In the genomic region with DNA sequence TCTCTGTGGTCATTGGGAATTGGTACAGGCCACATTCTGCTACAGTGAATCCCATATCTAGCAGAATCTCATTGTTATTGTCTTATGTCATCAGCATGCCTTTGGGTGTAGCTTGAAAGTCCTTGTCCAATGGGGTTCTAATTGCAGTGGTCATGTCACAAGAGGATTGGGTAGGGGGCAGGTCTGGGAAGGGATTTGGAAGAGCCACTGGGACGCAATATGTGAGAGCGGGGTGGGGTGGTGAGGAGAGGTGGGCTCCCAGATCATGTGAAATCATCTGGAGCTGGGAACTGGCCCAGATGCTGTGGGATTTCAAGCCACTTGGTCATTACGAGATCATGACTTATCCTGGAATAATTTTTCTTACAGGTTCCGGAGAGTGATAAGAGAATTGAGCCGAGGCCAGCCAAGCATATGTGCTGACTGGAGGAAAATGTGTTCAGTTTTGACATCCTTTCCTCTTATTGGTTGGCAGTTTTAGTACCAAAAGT, we compare ENCODE assay signal across 1 cellular context.
TF ChIP-seq lines count a peak whose summit lies in the region.

No MANE protein-coding gene starts in this region.

TF ChIP-seq in GM23338, 12 proteins besides CTCF, POLR2A, EP300 and RAD21 (continued from another document):
- TF ChIP-seq, protein P1, sequence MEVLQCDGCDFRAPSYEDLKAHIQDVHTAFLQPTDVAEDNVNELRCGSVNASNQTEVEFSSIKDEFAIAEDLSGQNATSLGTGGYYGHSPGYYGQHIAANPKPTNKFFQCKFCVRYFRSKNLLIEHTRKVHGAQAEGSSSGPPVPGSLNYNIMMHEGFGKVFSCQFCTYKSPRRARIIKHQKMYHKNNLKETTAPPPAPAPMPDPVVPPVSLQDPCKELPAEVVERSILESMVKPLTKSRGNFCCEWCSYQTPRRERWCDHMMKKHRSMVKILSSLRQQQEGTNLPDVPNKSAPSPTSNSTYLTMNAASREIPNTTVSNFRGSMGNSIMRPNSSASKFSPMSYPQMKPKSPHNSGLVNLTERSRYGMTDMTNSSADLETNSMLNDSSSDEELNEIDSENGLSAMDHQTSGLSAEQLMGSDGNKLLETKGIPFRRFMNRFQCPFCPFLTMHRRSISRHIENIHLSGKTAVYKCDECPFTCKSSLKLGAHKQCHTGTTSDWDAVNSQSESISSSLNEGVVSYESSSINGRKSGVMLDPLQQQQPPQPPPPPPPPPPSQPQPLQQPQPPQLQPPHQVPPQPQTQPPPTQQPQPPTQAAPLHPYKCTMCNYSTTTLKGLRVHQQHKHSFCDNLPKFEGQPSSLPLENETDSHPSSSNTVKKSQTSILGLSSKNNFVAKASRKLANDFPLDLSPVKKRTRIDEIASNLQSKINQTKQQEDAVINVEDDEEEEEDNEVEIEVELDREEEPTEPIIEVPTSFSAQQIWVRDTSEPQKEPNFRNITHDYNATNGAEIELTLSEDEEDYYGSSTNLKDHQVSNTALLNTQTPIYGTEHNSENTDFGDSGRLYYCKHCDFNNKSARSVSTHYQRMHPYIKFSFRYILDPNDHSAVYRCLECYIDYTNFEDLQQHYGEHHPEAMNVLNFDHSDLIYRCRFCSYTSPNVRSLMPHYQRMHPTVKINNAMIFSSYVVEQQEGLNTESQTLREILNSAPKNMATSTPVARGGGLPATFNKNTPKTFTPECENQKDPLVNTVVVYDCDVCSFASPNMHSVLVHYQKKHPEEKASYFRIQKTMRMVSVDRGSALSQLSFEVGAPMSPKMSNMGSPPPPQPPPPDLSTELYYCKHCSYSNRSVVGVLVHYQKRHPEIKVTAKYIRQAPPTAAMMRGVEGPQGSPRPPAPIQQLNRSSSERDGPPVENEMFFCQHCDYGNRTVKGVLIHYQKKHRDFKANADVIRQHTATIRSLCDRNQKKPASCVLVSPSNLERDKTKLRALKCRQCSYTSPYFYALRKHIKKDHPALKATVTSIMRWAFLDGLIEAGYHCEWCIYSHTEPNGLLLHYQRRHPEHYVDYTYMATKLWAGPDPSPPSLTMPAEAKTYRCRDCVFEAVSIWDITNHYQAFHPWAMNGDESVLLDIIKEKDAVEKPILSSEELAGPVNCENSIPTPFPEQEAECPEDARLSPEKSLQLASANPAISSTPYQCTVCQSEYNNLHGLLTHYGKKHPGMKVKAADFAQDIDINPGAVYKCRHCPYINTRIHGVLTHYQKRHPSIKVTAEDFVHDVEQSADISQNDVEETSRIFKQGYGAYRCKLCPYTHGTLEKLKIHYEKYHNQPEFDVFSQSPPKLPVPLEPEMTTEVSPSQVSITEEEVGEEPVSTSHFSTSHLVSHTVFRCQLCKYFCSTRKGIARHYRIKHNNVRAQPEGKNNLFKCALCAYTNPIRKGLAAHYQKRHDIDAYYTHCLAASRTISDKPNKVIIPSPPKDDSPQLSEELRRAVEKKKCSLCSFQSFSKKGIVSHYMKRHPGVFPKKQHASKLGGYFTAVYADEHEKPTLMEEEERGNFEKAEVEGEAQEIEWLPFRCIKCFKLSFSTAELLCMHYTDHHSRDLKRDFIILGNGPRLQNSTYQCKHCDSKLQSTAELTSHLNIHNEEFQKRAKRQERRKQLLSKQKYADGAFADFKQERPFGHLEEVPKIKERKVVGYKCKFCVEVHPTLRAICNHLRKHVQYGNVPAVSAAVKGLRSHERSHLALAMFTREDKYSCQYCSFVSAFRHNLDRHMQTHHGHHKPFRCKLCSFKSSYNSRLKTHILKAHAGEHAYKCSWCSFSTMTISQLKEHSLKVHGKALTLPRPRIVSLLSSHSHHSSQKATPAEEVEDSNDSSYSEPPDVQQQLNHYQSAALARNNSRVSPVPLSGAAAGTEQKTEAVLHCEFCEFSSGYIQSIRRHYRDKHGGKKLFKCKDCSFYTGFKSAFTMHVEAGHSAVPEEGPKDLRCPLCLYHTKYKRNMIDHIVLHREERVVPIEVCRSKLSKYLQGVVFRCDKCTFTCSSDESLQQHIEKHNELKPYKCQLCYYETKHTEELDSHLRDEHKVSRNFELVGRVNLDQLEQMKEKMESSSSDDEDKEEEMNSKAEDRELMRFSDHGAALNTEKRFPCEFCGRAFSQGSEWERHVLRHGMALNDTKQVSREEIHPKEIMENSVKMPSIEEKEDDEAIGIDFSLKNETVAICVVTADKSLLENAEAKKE (CRISPR knock-in tag; IDR thresholded peaks at IDR 0.05) = no peak
- TF ChIP-seq NANOG (IDR thresholded peaks at IDR 0.05; ENCODE audit: borderline replicate concordance) (no peak), STAT1 (IDR thresholded peaks at IDR 0.05; ENCODE audit: unreplicated experiment) (no peak), ETS1 (IDR thresholded peaks at IDR 0.05) (no peak), CREB1 (CRISPR knock-in tag; IDR thresholded peaks at IDR 0.05; ENCODE audit: low read depth) (no peak), EZH2phosphoT487 (IDR thresholded peaks at IDR 0.05; ENCODE audit: unreplicated experiment) (no peak), ZNF114 (CRISPR knock-in tag; IDR thresholded peaks at IDR 0.05) (no peak), ZNF331 (CRISPR knock-in tag; IDR thresholded peaks at IDR 0.05; ENCODE audit: low read depth) (no peak), EZH2 (IDR thresholded peaks at IDR 0.05; ENCODE audit: low read depth, unreplicated experiment) (no peak), POLR2AphosphoS5 (IDR thresholded peaks at IDR 0.05; ENCODE audit: low read depth) (no peak), JUNB (IDR thresholded peaks at IDR 0.05; ENCODE audit: unreplicated experiment) (no peak)
